ENCODE assay signal across 1 cellular context in the genomic region with DNA sequence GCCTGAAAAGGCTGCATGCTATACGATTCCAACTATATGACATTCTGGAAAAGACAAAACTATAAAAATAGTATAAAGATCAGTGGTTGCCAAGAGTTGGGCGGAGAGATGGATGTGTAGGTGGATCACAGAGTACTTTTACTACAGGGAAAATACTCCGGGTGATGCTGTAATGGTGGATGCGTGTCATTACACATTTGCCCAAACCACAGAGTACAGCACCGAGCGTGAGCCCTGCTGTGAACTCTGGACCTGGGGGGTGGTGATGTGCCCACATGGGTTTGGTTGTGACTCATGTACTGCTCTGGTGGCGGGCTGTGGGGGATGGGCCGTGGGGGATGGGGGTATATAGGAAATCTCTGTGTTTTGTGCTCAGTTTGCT.
TF ChIP-seq lines count a peak whose summit lies in the region.

No MANE protein-coding gene starts in this region.

TF ChIP-seq in GM12878, 131 proteins besides CTCF, POLR2A, EP300 and RAD21 (continued from another document):
- TF ChIP-seq LARP7 (IDR thresholded peaks at IDR 0.05) (no peak), MEF2B (IDR thresholded peaks at IDR 0.05; ENCODE audit: partially characterized antibody, poor library complexity, severe bottlenecking) (peak; percentile 25), POLR2AphosphoS5 (IDR thresholded peaks at IDR 0.05; ENCODE audit: low read length) (no peak), JUNB (IDR thresholded peaks at IDR 0.05) (peak; percentile 70), BMI1 (IDR thresholded peaks at IDR 0.05; ENCODE audit: borderline replicate concordance) (no peak), MTA2 (IDR thresholded peaks at IDR 0.05; ENCODE audit: low read depth) (0 out of 2 replicates have a peak, but pooled peaks have one; percentile 57), SMC3 (IDR thresholded peaks at IDR 0.05; ENCODE audit: borderline replicate concordance, low read length) (no peak), MAX (IDR thresholded peaks at IDR 0.05; ENCODE audit: low read depth, low read length) (no peak), CREM (IDR thresholded peaks at IDR 0.05; ENCODE audit: low read depth) (peak; percentile 50; the same call in 1 of the 2 replicates), FOS (IDR thresholded peaks at IDR 0.05; ENCODE audit: borderline replicate concordance, extremely low read depth, insufficient read length) (no peak), NKRF (conservative IDR thresholded peaks at IDR 0.05) (no peak), RB1 (IDR thresholded peaks at IDR 0.05; ENCODE audit: borderline replicate concordance) (no peak), PML (IDR thresholded peaks at IDR 0.05; ENCODE audit: low read length) (no peak), EGR1 (IDR thresholded peaks at IDR 0.05; ENCODE audit: borderline replicate concordance in 1 of 2, low read depth in 2 of 2, low read length in 2 of 2) (peak in 1 of 2 experiments; percentile 15; a peak in 1 of 3 replicates), NFYA (IDR thresholded peaks at IDR 0.05; ENCODE audit: borderline replicate concordance, low read depth, low read length) (no peak), FOXK2 (IDR thresholded peaks at IDR 0.05) (no peak), BCL3 (IDR thresholded peaks at IDR 0.05; ENCODE audit: borderline replicate concordance, insufficient read depth, low read depth, low read length, poor library complexity, severe bottlenecking) (peak; percentile 58), SKIL (IDR thresholded peaks at IDR 0.05; ENCODE audit: low read depth, poor library complexity, severe bottlenecking) (no peak), IKZF1 (conservative IDR thresholded peaks at IDR 0.05) (no peak; the same call in 1 of the 2 replicates)
TF ChIP-seq in GM12878: peak in this region for 31.
